ENCODE assay signal across 1 cellular context in the genomic region with DNA sequence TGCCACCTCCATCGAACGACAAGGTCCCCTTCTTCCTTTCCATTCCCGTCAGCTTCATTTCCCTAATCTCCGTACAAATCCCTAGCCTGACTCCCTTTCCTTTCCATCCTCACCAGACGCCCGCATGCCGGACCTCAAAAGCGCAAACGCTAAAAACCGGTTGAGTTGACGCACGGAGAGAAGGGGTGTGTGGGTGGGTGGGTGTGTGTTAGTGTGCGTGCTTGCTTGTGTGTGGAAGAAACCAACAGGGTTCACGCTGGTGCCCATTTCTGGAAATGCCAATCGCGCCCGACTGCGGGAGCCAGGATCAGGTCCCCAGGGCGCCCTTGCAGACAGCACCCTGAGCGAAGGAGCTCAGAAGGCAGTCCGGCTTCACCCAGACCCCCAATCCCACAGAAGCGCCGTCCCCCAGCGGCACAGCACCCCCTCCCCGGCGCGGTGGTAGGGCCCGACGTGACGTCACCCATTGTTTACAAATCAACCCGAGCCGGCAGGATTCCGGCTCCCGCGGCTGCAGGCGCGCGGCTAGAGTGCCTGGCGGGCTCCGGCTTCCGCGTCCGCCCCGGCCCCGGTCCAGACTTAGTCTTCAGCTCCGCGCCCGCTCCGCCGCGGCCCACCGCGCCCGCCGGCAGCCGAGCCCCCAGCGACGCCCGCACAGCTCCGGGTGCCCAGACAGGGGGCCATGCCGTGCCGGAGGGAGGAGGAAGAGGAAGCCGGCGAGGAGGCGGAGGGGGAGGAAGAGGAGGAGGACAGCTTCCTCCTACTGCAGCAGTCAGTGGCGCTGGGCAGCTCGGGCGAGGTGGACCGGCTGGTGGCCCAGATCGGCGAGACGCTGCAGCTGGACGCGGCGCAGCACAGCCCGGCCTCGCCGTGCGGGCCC.
TF ChIP-seq lines count a peak whose summit lies in the region.

TSS of gene FRAT1 (plus strand) at position 500 of the 880 bp plus-strand sequence. CDS start at position 683, 183 bp downstream.

TF ChIP-seq in HEK293, 187 proteins besides CTCF, POLR2A, EP300 and RAD21 (continued from another document and continues in another):
- TF ChIP-seq ZNF639 (tag by site-specific recombination; IDR thresholded peaks at IDR 0.05) (peak; percentile 91), GLIS1 (tag by site-specific recombination; IDR thresholded peaks at IDR 0.05) (peak; percentile 80), ZNF664 (tag by site-specific recombination; IDR thresholded peaks at IDR 0.05) (0 out of 2 replicates have a peak, but pooled peaks have one; percentile 19), IKZF3 (tag by site-specific recombination; IDR thresholded peaks at IDR 0.05) (peak; percentile 70), ZNF561 (tag by site-specific recombination; IDR thresholded peaks at IDR 0.05; ENCODE audit: borderline replicate concordance) (peak; percentile 78; the same call in 1 of the 2 replicates), ZNF169 (tag by site-specific recombination; IDR thresholded peaks at IDR 0.05) (no peak), ZEB2 (tag by site-specific recombination; IDR thresholded peaks at IDR 0.05) (peak; percentile 93), ZBTB20 (tag by site-specific recombination; IDR thresholded peaks at IDR 0.05) (peak; percentile 26; the same call in 1 of the 2 replicates), ZNF366 (tag by site-specific recombination; conservative IDR thresholded peaks at IDR 0.05) (peak; percentile 76), ZNF530 (tag by site-specific recombination; IDR thresholded peaks at IDR 0.05; ENCODE audit: low read depth) (no peak), ZNF394 (tag by site-specific recombination; IDR thresholded peaks at IDR 0.05; ENCODE audit: borderline replicate concordance) (peak; percentile 76), ZNF660 (tag by site-specific recombination; IDR thresholded peaks at IDR 0.05) (peak; percentile 73; the same call in 1 of the 2 replicates), ZNF292 (tag by site-specific recombination; IDR thresholded peaks at IDR 0.05; ENCODE audit: borderline replicate concordance, low read depth) (no peak), ZNF473 (tag by site-specific recombination; IDR thresholded peaks at IDR 0.05) (no peak), KLF16 (tag by site-specific recombination; IDR thresholded peaks at IDR 0.05) (peak; percentile 94), ZSCAN23 (tag by site-specific recombination; IDR thresholded peaks at IDR 0.05) (peak; percentile 83; the same call in 1 of the 2 replicates), ZNF335 (tag by site-specific recombination; conservative IDR thresholded peaks at IDR 0.05) (peak; percentile 84), ZNF248 (tag by site-specific recombination; IDR thresholded peaks at IDR 0.05) (no peak), ZNF138 (tag by site-specific recombination; IDR thresholded peaks at IDR 0.05; ENCODE audit: borderline replicate concordance) (no peak), ZNF544 (tag by site-specific recombination; IDR thresholded peaks at IDR 0.05) (no peak), ZNF211 (tag by site-specific recombination; IDR thresholded peaks at IDR 0.05; ENCODE audit: low read depth) (no peak), ZBTB21 (tag by site-specific recombination; IDR thresholded peaks at IDR 0.05) (peak; percentile 92), ZSCAN5A (tag by site-specific recombination; IDR thresholded peaks at IDR 0.05) (peak; percentile 66; the same call in 1 of the 2 replicates), ZNF221 (tag by site-specific recombination; IDR thresholded peaks at IDR 0.05; ENCODE audit: borderline replicate concordance) (0 out of 2 replicates have a peak, but pooled peaks have one; percentile 86), ZNF350 (tag by site-specific recombination; IDR thresholded peaks at IDR 0.05) (no peak), GFI1B (tag by site-specific recombination; IDR thresholded peaks at IDR 0.05) (no peak), ZFP3 (tag by site-specific recombination; IDR thresholded peaks at IDR 0.05; ENCODE audit: low read depth) (no peak), ZNF76 (tag by site-specific recombination; IDR thresholded peaks at IDR 0.05; ENCODE audit: borderline replicate concordance, low read depth) (peak; percentile 85), ZNF391 (tag by site-specific recombination; IDR thresholded peaks at IDR 0.05; ENCODE audit: borderline replicate concordance, low read depth) (peak; percentile 81; the same call in 1 of the 2 replicates), YY2 (tag by site-specific recombination; IDR thresholded peaks at IDR 0.05) (peak; percentile 26; the same call in 1 of the 2 replicates), ZNF146 (tag by site-specific recombination; IDR thresholded peaks at IDR 0.05) (peak; percentile 17; the same call in 1 of the 2 replicates), ZNF610 (tag by site-specific recombination; IDR thresholded peaks at IDR 0.05; ENCODE audit: borderline replicate concordance) (peak; percentile 65; the same call in 1 of the 2 replicates), ZFP37 (tag by site-specific recombination; IDR thresholded peaks at IDR 0.05) (peak; percentile 76)
- TF ChIP-seq, protein P1, sequence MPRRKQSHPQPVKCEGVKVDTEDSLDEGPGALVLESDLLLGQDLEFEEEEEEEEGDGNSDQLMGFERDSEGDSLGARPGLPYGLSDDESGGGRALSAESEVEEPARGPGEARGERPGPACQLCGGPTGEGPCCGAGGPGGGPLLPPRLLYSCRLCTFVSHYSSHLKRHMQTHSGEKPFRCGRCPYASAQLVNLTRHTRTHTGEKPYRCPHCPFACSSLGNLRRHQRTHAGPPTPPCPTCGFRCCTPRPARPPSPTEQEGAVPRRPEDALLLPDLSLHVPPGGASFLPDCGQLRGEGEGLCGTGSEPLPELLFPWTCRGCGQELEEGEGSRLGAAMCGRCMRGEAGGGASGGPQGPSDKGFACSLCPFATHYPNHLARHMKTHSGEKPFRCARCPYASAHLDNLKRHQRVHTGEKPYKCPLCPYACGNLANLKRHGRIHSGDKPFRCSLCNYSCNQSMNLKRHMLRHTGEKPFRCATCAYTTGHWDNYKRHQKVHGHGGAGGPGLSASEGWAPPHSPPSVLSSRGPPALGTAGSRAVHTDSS (tag by site-specific recombination; IDR thresholded peaks at IDR 0.05) = peak; percentile 97
- TF ChIP-seq, protein P2, sequence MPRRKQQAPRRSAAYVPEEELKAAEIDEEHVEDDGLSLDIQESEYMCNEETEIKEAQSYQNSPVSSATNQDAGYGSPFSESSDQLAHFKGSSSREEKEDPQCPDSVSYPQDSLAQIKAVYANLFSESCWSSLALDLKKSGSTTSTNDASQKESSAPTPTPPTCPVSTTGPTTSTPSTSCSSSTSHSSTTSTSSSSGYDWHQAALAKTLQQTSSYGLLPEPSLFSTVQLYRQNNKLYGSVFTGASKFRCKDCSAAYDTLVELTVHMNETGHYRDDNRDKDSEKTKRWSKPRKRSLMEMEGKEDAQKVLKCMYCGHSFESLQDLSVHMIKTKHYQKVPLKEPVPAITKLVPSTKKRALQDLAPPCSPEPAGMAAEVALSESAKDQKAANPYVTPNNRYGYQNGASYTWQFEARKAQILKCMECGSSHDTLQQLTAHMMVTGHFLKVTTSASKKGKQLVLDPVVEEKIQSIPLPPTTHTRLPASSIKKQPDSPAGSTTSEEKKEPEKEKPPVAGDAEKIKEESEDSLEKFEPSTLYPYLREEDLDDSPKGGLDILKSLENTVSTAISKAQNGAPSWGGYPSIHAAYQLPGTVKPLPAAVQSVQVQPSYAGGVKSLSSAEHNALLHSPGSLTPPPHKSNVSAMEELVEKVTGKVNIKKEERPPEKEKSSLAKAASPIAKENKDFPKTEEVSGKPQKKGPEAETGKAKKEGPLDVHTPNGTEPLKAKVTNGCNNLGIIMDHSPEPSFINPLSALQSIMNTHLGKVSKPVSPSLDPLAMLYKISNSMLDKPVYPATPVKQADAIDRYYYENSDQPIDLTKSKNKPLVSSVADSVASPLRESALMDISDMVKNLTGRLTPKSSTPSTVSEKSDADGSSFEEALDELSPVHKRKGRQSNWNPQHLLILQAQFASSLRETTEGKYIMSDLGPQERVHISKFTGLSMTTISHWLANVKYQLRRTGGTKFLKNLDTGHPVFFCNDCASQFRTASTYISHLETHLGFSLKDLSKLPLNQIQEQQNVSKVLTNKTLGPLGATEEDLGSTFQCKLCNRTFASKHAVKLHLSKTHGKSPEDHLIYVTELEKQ (tag by site-specific recombination; IDR thresholded peaks at IDR 0.05; ENCODE audit: borderline replicate concordance) = 0 out of 2 replicates have a peak, but pooled peaks have one; percentile 68
- TF ChIP-seq, protein P3, sequence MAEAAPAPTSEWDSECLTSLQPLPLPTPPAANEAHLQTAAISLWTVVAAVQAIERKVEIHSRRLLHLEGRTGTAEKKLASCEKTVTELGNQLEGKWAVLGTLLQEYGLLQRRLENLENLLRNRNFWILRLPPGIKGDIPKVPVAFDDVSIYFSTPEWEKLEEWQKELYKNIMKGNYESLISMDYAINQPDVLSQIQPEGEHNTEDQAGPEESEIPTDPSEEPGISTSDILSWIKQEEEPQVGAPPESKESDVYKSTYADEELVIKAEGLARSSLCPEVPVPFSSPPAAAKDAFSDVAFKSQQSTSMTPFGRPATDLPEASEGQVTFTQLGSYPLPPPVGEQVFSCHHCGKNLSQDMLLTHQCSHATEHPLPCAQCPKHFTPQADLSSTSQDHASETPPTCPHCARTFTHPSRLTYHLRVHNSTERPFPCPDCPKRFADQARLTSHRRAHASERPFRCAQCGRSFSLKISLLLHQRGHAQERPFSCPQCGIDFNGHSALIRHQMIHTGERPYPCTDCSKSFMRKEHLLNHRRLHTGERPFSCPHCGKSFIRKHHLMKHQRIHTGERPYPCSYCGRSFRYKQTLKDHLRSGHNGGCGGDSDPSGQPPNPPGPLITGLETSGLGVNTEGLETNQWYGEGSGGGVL (tag by site-specific recombination; IDR thresholded peaks at IDR 0.05) = peak; percentile 39; the same call in 1 of the 2 replicates
- TF ChIP-seq, protein P4, sequence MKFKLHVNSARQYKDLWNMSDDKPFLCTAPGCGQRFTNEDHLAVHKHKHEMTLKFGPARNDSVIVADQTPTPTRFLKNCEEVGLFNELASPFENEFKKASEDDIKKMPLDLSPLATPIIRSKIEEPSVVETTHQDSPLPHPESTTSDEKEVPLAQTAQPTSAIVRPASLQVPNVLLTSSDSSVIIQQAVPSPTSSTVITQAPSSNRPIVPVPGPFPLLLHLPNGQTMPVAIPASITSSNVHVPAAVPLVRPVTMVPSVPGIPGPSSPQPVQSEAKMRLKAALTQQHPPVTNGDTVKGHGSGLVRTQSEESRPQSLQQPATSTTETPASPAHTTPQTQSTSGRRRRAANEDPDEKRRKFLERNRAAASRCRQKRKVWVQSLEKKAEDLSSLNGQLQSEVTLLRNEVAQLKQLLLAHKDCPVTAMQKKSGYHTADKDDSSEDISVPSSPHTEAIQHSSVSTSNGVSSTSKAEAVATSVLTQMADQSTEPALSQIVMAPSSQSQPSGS (tag by site-specific recombination; IDR thresholded peaks at IDR 0.05; ENCODE audit: low read depth) = peak; percentile 99
- TF ChIP-seq, protein P5, sequence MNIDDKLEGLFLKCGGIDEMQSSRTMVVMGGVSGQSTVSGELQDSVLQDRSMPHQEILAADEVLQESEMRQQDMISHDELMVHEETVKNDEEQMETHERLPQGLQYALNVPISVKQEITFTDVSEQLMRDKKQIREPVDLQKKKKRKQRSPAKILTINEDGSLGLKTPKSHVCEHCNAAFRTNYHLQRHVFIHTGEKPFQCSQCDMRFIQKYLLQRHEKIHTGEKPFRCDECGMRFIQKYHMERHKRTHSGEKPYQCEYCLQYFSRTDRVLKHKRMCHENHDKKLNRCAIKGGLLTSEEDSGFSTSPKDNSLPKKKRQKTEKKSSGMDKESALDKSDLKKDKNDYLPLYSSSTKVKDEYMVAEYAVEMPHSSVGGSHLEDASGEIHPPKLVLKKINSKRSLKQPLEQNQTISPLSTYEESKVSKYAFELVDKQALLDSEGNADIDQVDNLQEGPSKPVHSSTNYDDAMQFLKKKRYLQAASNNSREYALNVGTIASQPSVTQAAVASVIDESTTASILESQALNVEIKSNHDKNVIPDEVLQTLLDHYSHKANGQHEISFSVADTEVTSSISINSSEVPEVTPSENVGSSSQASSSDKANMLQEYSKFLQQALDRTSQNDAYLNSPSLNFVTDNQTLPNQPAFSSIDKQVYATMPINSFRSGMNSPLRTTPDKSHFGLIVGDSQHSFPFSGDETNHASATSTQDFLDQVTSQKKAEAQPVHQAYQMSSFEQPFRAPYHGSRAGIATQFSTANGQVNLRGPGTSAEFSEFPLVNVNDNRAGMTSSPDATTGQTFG (tag by site-specific recombination; IDR thresholded peaks at IDR 0.05; ENCODE audit: borderline replicate concordance) = no peak
- TF ChIP-seq, protein P6, sequence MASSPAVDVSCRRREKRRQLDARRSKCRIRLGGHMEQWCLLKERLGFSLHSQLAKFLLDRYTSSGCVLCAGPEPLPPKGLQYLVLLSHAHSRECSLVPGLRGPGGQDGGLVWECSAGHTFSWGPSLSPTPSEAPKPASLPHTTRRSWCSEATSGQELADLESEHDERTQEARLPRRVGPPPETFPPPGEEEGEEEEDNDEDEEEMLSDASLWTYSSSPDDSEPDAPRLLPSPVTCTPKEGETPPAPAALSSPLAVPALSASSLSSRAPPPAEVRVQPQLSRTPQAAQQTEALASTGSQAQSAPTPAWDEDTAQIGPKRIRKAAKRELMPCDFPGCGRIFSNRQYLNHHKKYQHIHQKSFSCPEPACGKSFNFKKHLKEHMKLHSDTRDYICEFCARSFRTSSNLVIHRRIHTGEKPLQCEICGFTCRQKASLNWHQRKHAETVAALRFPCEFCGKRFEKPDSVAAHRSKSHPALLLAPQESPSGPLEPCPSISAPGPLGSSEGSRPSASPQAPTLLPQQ (tag by site-specific recombination; IDR thresholded peaks at IDR 0.05) = peak; percentile 85
- TF ChIP-seq, protein P7, sequence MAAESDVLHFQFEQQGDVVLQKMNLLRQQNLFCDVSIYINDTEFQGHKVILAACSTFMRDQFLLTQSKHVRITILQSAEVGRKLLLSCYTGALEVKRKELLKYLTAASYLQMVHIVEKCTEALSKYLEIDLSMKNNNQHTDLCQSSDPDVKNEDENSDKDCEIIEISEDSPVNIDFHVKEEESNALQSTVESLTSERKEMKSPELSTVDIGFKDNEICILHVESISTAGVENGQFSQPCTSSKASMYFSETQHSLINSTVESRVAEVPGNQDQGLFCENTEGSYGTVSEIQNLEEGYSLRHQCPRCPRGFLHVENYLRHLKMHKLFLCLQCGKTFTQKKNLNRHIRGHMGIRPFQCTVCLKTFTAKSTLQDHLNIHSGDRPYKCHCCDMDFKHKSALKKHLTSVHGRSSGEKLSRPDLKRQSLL (tag by site-specific recombination; IDR thresholded peaks at IDR 0.05) = peak; percentile 54; the same call in 1 of the 2 replicates
